15 cellular contexts compared by ENCODE assay signal in the genomic region with DNA sequence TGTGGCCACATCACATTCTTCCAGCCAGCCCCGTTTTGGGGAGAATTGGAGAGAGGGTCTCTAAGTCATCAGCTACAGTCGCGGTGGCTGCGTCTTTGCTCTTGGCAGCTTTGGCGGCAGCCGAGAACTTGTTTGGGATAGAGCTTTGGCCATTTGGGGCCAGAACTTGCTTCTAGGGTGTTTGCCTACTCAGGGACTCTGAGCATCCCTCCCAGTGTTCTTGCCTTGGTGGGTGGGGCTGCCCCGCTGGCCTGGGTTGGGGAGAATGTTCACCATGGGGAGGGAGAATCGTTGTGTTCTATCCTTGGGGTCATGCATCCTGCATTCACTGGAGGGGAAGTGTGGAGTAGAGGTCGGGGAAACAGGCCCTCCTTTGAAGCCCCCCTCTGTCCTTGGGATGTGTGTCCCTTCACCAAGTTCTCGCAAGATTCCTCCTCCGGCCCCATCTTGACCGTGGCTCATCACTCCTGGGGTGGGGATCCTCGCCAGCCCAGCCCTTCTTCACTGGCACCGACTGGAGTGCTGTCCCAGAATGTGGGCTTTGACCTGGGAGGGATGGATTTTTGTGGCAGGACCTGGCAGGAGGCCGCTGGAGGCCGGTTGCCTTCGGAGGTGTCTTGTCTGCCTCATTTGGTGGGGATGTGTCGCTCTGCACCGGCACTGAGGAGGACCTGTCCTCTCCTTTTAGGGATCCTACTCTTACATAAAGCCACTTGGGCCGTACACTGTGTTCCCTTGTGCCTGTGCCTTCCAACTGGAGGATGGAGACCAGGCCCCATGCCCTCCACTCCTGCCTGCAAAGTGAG. TPM values are rescaled to one million over a fixed set of nuclear protein-coding genes. Genes with fewer than 3 reads are reported as not detected.
DNase-seq lines count a peak whose midpoint lies in the region; ATAC-seq and TF ChIP-seq lines count a peak whose summit lies in the region.
"Had no signal": no experiment of that assay in that cellular context is flagged by ENCODE, and none has a peak within 500 bp of the region (broad histone marks: within the 10 kb centered on the region; RNA-seq: fewer than 3 reads in every experiment).

No MANE protein-coding gene starts in this region.

- peaks cover 33% of the 10 kb centered on the region for H3K36me3 Mint-ChIP-seq in CD4-positive, alpha-beta T cell (ENCODE audit: low read depth)
- H3K36me3 Mint-ChIP-seq: WTC11 had no signal

- no peaks in the 10 kb centered on the region for H3K9me3 ChIP-seq in CD4-positive, alpha-beta T cell (ENCODE audit: control insufficient read depth, low read length)
- H3K9me3 ChIP-seq in left ventricle myocardium inferior (replicated peaks) (peaks cover 6% of the 10 kb centered on the region), ovary (no peaks in the 10 kb centered on the region)

- CTCF ChIA-PET in CD4-positive, alpha-beta T cell (lab: Charles Lee): interaction anchor here (1.4 kb wide), 1 partner anchor 13 kb away, joined by 3 read pairs; no protein-coding TSS in a partner anchor

- TF ChIP-seq CTCF in CD4-positive, alpha-beta T cell (IDR thresholded peaks at IDR 0.05): no peak
- TF ChIP-seq CTCF in left ventricle myocardium inferior (IDR thresholded peaks at IDR 0.05; ENCODE audit: borderline replicate concordance) (no peak), ovary (IDR thresholded peaks at IDR 0.05) (no peak)

- no peak for TF ChIP-seq EP300 in ovary (IDR thresholded peaks at IDR 0.05)

- no peak for ATAC-seq in CD4-positive, alpha-beta T cell (ENCODE audit: poor library complexity)
- ATAC-seq in GM21447 (IDR thresholded peaks at IDR 0.05; ENCODE audit: unreplicated experiment): no peak
- ATAC-seq in GM18511 (IDR thresholded peaks at IDR 0.05; ENCODE audit: unreplicated experiment): no peak
- ATAC-seq: WTC11 had no signal

- POLR2A ChIA-PET in CD4-positive, alpha-beta T cell (lab: Charles Lee): no interaction called here

- no peak for DNase-seq in CD4-positive, alpha-beta T cell
- DNase-seq in activated CD8-positive, alpha-beta memory T cell treated with anti-CD3 and anti-CD28 coated beads, Interleukin-2, amount 50 U/mL, for 48 hours: peak; percentile 46
- DNase-seq in left ventricle myocardium inferior (no peak), ovary (peak in 3 of 5 donors; percentile 13 to 31 (median 22)), NOMO-1 treated with DMSO at 0.1 percent for 48 hours (lab: John Stamatoyannopoulos, UW; ENCODE audit: unreplicated experiment) (no peak), NCI-H82 treated with DMSO at 0.1 percent for 48 hours (lab: John Stamatoyannopoulos, UW; ENCODE audit: unreplicated experiment) (no peak)
- DNase-seq: KG1, left lung, NCI-H1930 had no signal

- peak overlapping the region; percentile 93 for H3K4me3 Mint-ChIP-seq in CD4-positive, alpha-beta T cell

- H3K4me1 Mint-ChIP-seq in CD4-positive, alpha-beta T cell (ENCODE audit: low read depth): peaks cover 75% of the 10 kb centered on the region

- no peaks in the 10 kb centered on the region for H3K27me3 ChIP-seq in CD4-positive, alpha-beta T cell (ENCODE audit: control insufficient read depth, insufficient read depth, low read length)
- H3K27me3 ChIP-seq in left ventricle myocardium inferior (ENCODE audit: low read depth): no peaks in the 10 kb centered on the region
- no peaks in the 10 kb centered on the region for H3K27me3 ChIP-seq in ovary
- H3K27me3 ChIP-seq: left lung had no signal

- H3K4me1 ChIP-seq in left ventricle myocardium inferior (peaks cover 78% of the 10 kb centered on the region), ovary (ENCODE audit: insufficient read depth) (peaks cover 4% of the 10 kb centered on the region)
- H3K4me1 ChIP-seq: parathyroid adenoma had no signal

- peak overlapping the region; percentile 89 for H3K27ac Mint-ChIP-seq in CD4-positive, alpha-beta T cell
- H3K27ac Mint-ChIP-seq: activated T-helper 2 cell treated with anti-CD3 and anti-CD28 coated beads, Interferon-gamma antibody, Interleukin-2, Interleukin-4, amounts not matched to agents 10 μg/mL and 5 μg/mL and 100 μg/mL, durations not matched to agents 14 hours and 24 hours and 36 hours; WTC11 had no signal

- intact Hi-C loops in CD4-positive, alpha-beta T cell (cut with DNase I, micrococcal nuclease): loop anchor here (5.0 to 10.0 kb wide), 3 partner anchors 587 to 1255 kb away; partner anchors contain the start of genes CENPP (in 1 of the 2) and NOL8 (in 1 of the 2)
- intact Hi-C loops in left ventricle myocardium inferior (cut with micrococcal nuclease) (no loop called here), ovary (cut with DNase I) (loop anchor here in 1 of 4 donors (10.0 kb wide), 2 partner anchors 65 to 455 kb away; no protein-coding TSS in a partner anchor)

- H3K27ac ChIP-seq in CD4-positive, alpha-beta T cell (ENCODE audit: low read depth, low read length): no peak overlapping the region
- H3K27ac ChIP-seq in left ventricle myocardium inferior (replicated peaks) (peak overlapping the region; percentile 94), ovary (no peak overlapping the region)
- H3K27ac ChIP-seq: parathyroid adenoma, SK-N-MC had no signal

- H3K4me3 ChIP-seq in left ventricle myocardium inferior (no peak overlapping the region), ovary (no peak overlapping the region)
- H3K4me3 ChIP-seq: left lung, SK-N-MC had no signal

- TF ChIP-seq POLR2A in ovary (IDR thresholded peaks at IDR 0.05): no peak

- H3K36me3 ChIP-seq in left ventricle myocardium inferior (no peaks in the 10 kb centered on the region), ovary (no peaks in the 10 kb centered on the region)
- H3K36me3 ChIP-seq: left lung had no signal

- no peaks in the 10 kb centered on the region for H3K27me3 Mint-ChIP-seq in CD4-positive, alpha-beta T cell

- no peaks in the 10 kb centered on the region for H3K9me3 Mint-ChIP-seq in CD4-positive, alpha-beta T cell

- 77 to 81% (median 80%) methylated on average over 20 of the region's 20 CpGs for WGBS in ovary, 3 donors

RNA-seq across cellular contexts. Expression of gene PHF2, which starts 3.5 kb away (rescaled TPM):
- total RNA-seq in CD4-positive, alpha-beta T cell: 10 to 100 TPM; 27.3 to 28.8 TPM
- total RNA-seq in left ventricle myocardium inferior (27.4 TPM), ovary (10 to 100 TPM; 20.3 to 50.1 (median 40.8) TPM)
- polyA plus RNA-seq in ovary: 10 to 100 TPM; 29.7 to 33.0 TPM

Comparison
In these comparisons a context has a peak if more than half of its experiments do, and no peak if none do; other contexts are left out.
1. DNase-seq: peak in activated CD8-positive, alpha-beta memory T cell treated with anti-CD3 and anti-CD28 coated beads, Interleukin-2, amount 50 U/mL, for 48 hours (single experiment) and ovary (3 of 5); none in CD4-positive, alpha-beta T cell (0 of 10), left ventricle myocardium inferior (single experiment), NOMO-1 treated with DMSO at 0.1 percent for 48 hours (single experiment) and NCI-H82 treated with DMSO at 0.1 percent for 48 hours (single experiment).